Comparison of ENCODE assay signal across 12 cellular contexts in genomic region chr7:120412139-120412538, GRCh38.
DNase-seq lines count a peak whose midpoint lies in the region; ATAC-seq and TF ChIP-seq lines count a peak whose summit lies in the region.
"Had no signal": no experiment of that assay in that cellular context is flagged by ENCODE, and none has a peak within 500 bp of the region (broad histone marks: within the 10 kb centered on the region; RNA-seq: fewer than 3 reads in every experiment).

No MANE protein-coding gene starts in this region.

- no peaks in the 10 kb centered on the region for H3K9me3 ChIP-seq in smooth muscle cell (replicated peaks; ENCODE audit: low read depth)
- no peaks in the 10 kb centered on the region for H3K9me3 ChIP-seq in upper lobe of right lung
- H3K9me3 ChIP-seq in MG63, result no peaks in the 10 kb centered on the region

- peaks cover 3% of the 10 kb centered on the region; the same call in 2 of the 3 replicates for H3K4me1 Mint-ChIP-seq in GM23338

- H2AFZ ChIP-seq in GM23338, result no peak overlapping the region
- H2AFZ ChIP-seq in smooth muscle cell (ENCODE audit: low read depth), result peak overlapping the region; percentile 21

- peak; percentile 87 for ATAC-seq in GM19043 (IDR thresholded peaks at IDR 0.05; ENCODE audit: low read depth, unreplicated experiment)
- ATAC-seq in GM23338, result no peak
- peak; percentile 91 for ATAC-seq in HG03103 (IDR thresholded peaks at IDR 0.05; ENCODE audit: low read depth, unreplicated experiment)
- no peak for ATAC-seq in upper lobe of right lung

- no peak overlapping the region for H3K9ac ChIP-seq in smooth muscle cell (ENCODE audit: low read depth)

- H3K27ac ChIP-seq in GM23338 (ENCODE audit: low read depth) (0 out of 2 replicates have a peak overlapping the region, but pooled peaks have one; percentile 32), smooth muscle cell (ENCODE audit: low read depth) (no peak overlapping the region), upper lobe of right lung (no peak overlapping the region)

- H3K4me3 ChIP-seq in GM23338, result no peak overlapping the region
- no peak overlapping the region for H3K4me3 ChIP-seq in smooth muscle cell
- no peak overlapping the region for H3K4me3 ChIP-seq in upper lobe of right lung
- H3K4me3 ChIP-seq in MG63, result no peak overlapping the region

- DNase-seq in GM23338 (ENCODE audit: low spot score) (no peak), smooth muscle cell (lab: John Stamatoyannopoulos, UW; ENCODE audit: unreplicated experiment) (no peak), upper lobe of right lung (no peak), MG63 (no peak)
- DNase-seq in activated naive CD4-positive, alpha-beta T cell treated with anti-CD3 and anti-CD28 coated beads, Interleukin-2, amount 50 U/mL, for 16 hours, result no peak
- DNase-seq: GDM1, IMR-90, NCI-H1105, NCI-H526 had no signal

- peak overlapping the region; percentile 66 for H3K27ac Mint-ChIP-seq in GM23338
- H3K27ac Mint-ChIP-seq: dendritic cell treated with granulocyte-macrophage colony-stimulating factor and Interleukin-4, amounts not matched to agents 40 ng/mL and 50 ng/mL, for 4 days had no signal

- no peaks in the 10 kb centered on the region for H3K9me3 Mint-ChIP-seq in GM23338
- H3K9me3 Mint-ChIP-seq: dendritic cell treated with granulocyte-macrophage colony-stimulating factor and Interleukin-4, amounts not matched to agents 40 ng/mL and 50 ng/mL, for 4 days had no signal

- H4K20me1 ChIP-seq in GM23338 (replicated peaks; ENCODE audit: insufficient read depth) (no peaks in the 10 kb centered on the region), smooth muscle cell (ENCODE audit: low read depth) (no peaks in the 10 kb centered on the region)

- H3K4me2 ChIP-seq in GM23338, result no peak overlapping the region
- H3K4me2 ChIP-seq in smooth muscle cell, result no peak overlapping the region

- H3K4me1 ChIP-seq in GM23338 (ENCODE audit: insufficient read depth) (peaks cover 4% of the 10 kb centered on the region; the same call in 1 of the 2 replicates), smooth muscle cell (ENCODE audit: low read depth) (no peaks in the 10 kb centered on the region), upper lobe of right lung (no peaks in the 10 kb centered on the region)

- H3K27me3 Mint-ChIP-seq in GM23338 (ENCODE audit: insufficient read depth, low read depth, poor library complexity), result no peaks in the 10 kb centered on the region
- H3K27me3 Mint-ChIP-seq: dendritic cell treated with granulocyte-macrophage colony-stimulating factor and Interleukin-4, amounts not matched to agents 40 ng/mL and 50 ng/mL, for 4 days had no signal

- no peaks in the 10 kb centered on the region for H3K9me2 ChIP-seq in GM23338 (ENCODE audit: insufficient read depth)

- no peak overlapping the region for H3K4me3 Mint-ChIP-seq in GM23338
- H3K4me3 Mint-ChIP-seq: dendritic cell treated with granulocyte-macrophage colony-stimulating factor and Interleukin-4, amounts not matched to agents 40 ng/mL and 50 ng/mL, for 4 days had no signal

- H3F3A ChIP-seq in GM23338 (replicated peaks; ENCODE audit: low read depth), result no peaks in the 10 kb centered on the region
- H3F3A ChIP-seq in smooth muscle cell (ENCODE audit: low read depth), result no peaks in the 10 kb centered on the region

- H3K36me3 ChIP-seq in GM23338 (ENCODE audit: insufficient read depth) (no peaks in the 10 kb centered on the region), smooth muscle cell (ENCODE audit: low read depth) (no peaks in the 10 kb centered on the region), upper lobe of right lung (no peaks in the 10 kb centered on the region), MG63 (no peaks in the 10 kb centered on the region)

- TF ChIP-seq CTCF in GM23338 (conservative IDR thresholded peaks at IDR 0.05; ENCODE audit: low read depth in 2 of 2) (no peak), smooth muscle cell (IDR thresholded peaks at IDR 0.05; ENCODE audit: borderline replicate concordance, insufficient read depth, poor library complexity, severe bottlenecking) (no peak), upper lobe of right lung (IDR thresholded peaks at IDR 0.05) (no peak)

- H3K27me3 ChIP-seq in GM23338 (ENCODE audit: insufficient read depth), result no peaks in the 10 kb centered on the region
- H3K27me3 ChIP-seq in smooth muscle cell (ENCODE audit: low read depth), result no peaks in the 10 kb centered on the region
- H3K27me3 ChIP-seq in upper lobe of right lung, result no peaks in the 10 kb centered on the region
- no peaks in the 10 kb centered on the region for H3K27me3 ChIP-seq in MG63

- intact Hi-C loops in upper lobe of right lung (cut with DNase I), result no loop called here

- H3K79me2 ChIP-seq in GM23338 (replicated peaks; ENCODE audit: insufficient read depth), result no peaks in the 10 kb centered on the region
- no peaks in the 10 kb centered on the region for H3K79me2 ChIP-seq in smooth muscle cell (ENCODE audit: low read depth)

- H3K36me3 Mint-ChIP-seq in GM23338 (ENCODE audit: low read depth), result no peaks in the 10 kb centered on the region

TF ChIP-seq in GM23338, 12 proteins besides CTCF, POLR2A, EP300 and RAD21 (continues in another document):
- TF ChIP-seq EZH2phosphoT487 (IDR thresholded peaks at IDR 0.05; ENCODE audit: unreplicated experiment) (no peak), ZNF462 (CRISPR knock-in tag; IDR thresholded peaks at IDR 0.05) (no peak), JUNB (IDR thresholded peaks at IDR 0.05; ENCODE audit: unreplicated experiment) (no peak)

Comparison
In these comparisons a context has a peak if more than half of its experiments do, and no peak if none do; other contexts are left out.
1. ATAC-seq: peak in GM19043 (single experiment) and HG03103 (single experiment); none in GM23338 (single experiment) and upper lobe of right lung (single experiment).